Comparison of ENCODE assay signal across 1 cellular context in genomic region chr5:181281984-181282316, GRCh38.
TF ChIP-seq lines count a peak whose summit lies in the region.

No MANE protein-coding gene starts in this region.

TF ChIP-seq in GM23338, 12 proteins besides CTCF, POLR2A, EP300 and RAD21 (continued from another document):
- no peak for TF ChIP-seq ZNF462 (CRISPR knock-in tag; IDR thresholded peaks at IDR 0.05)
- no peak for TF ChIP-seq REST (IDR thresholded peaks at IDR 0.05; ENCODE audit: unreplicated experiment)
- no peak for TF ChIP-seq ZNF114 (CRISPR knock-in tag; IDR thresholded peaks at IDR 0.05)
- no peak for TF ChIP-seq EZH2 (IDR thresholded peaks at IDR 0.05; ENCODE audit: low read depth, unreplicated experiment)
- TF ChIP-seq ZNF331 (CRISPR knock-in tag; IDR thresholded peaks at IDR 0.05; ENCODE audit: low read depth), result no peak
